ENCODE assay signal across 8 cellular contexts in the genomic region with DNA sequence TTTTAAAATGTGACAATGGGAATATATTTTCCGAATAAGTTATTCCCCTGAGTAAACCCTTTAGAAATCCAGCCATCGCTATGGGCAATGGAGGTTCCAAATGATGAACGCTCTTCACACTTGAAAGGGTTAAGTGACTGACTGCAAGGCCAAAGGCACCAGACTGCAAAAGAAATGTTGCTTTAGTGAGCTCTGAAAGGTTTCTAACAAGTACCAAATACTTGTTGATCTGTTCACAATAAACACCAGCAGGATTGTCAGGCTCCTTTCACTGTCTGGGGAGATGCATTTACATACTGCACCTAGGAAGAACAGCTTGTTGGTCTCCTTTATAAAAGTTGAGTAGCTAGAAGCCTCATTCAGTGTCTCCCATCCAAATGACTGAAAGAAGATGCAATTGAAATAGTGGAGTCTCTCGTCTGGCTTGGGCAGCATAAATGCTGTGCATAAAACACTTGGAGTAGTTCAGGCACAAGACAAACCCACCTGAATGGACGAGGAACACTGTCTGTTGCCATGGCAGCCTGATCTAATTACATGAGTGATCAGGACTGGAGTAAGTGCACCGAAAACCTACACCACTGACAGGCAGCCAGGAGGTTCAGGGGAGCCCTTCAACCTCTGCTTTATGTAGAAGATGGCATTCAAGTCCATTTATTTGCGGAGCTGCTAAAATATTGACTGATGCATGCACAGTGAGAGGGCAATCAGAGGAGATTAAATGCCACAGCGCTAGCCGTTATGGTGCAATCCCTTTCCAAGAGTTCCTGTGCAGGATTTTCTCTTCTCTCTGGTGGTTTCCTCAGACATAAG. TPM values are rescaled to one million over a fixed set of nuclear protein-coding genes. Genes with fewer than 3 reads are reported as not detected.
A peak's percentile ranks its signal among the peaks of the same experiment; 100 is the strongest.
DNase-seq lines count a peak whose midpoint lies in the region; ATAC-seq and TF ChIP-seq lines count a peak whose summit lies in the region.

No MANE protein-coding gene starts in this region.

- CTCF ChIA-PET in activated CD4-positive, alpha-beta memory T cell treated with anti-CD3 and anti-CD28 coated beads, Interleukin-2, amount 10 ng/mL, durations not matched to agents 7 days and 5 days (lab: Charles Lee): interaction anchor here (0.7 to 3.8 kb wide), 20 partner anchors 9 to 576 kb away, joined by 3 to 18 read pairs (median 3); no protein-coding TSS in a partner anchor

- peak; percentile 50 to 62 for DNase-seq in AML-193 (lab: John Stamatoyannopoulos, UW)
- DNase-seq in HT-29 (ENCODE audit: low spot score): peak; percentile 59
- no peak for DNase-seq in activated CD4-positive, alpha-beta memory T cell treated with anti-CD3 and anti-CD28 coated beads, Interleukin-2, amount 10 ng/mL, durations not matched to agents 7 days and 5 days
- DNase-seq in hippocampal formation (lab: John Stamatoyannopoulos, UW): peak; percentile 26 to 37
- no peak for DNase-seq in spleen
- no peak for DNase-seq in activated CD4-positive, CD25-positive, alpha-beta regulatory T cell treated with anti-CD3 and anti-CD28 coated beads, Interleukin-2, amount 50 U/mL, for 72 hours
- no peak for DNase-seq in mucosa of gallbladder (ENCODE audit: low spot score)

- H3K4me3 Mint-ChIP-seq in activated CD4-positive, alpha-beta memory T cell treated with anti-CD3 and anti-CD28 coated beads, Interleukin-2, amount 10 ng/mL, durations not matched to agents 7 days and 5 days: peak overlapping the region; percentile 82

- no peak for TF ChIP-seq CTCF in spleen (IDR thresholded peaks at IDR 0.05 in 8 of 11, conservative IDR thresholded peaks at IDR 0.05 in 3 of 11)

- peak overlapping the region; percentile 47 to 91 (median 75) for H3K4me3 ChIP-seq in spleen

- POLR2A ChIA-PET in activated CD4-positive, alpha-beta memory T cell treated with anti-CD3 and anti-CD28 coated beads, Interleukin-2, amount 10 ng/mL, durations not matched to agents 7 days and 5 days (lab: Charles Lee): interaction anchor here (0.7 to 3.6 kb wide), 28 partner anchors 9 to 364 kb away, joined by 3 to 38 read pairs (median 5); no protein-coding TSS in a partner anchor

- H3K4me1 ChIP-seq in spleen: peaks cover 16 to 78% (median 58%) of the 10 kb centered on the region in 6 donors

- ATAC-seq in GM18511 (IDR thresholded peaks at IDR 0.05; ENCODE audit: unreplicated experiment): no peak

- no peaks in the 10 kb centered on the region for H3K9me3 ChIP-seq in spleen

- H3K27ac ChIP-seq in spleen: peak overlapping the region in 7 of 8 donors; percentile 36 to 100 (median 99)

- TF ChIP-seq POLR2A in spleen (IDR thresholded peaks at IDR 0.05): no peak

- no peaks in the 10 kb centered on the region for H3K27me3 Mint-ChIP-seq in activated CD4-positive, alpha-beta memory T cell treated with anti-CD3 and anti-CD28 coated beads, Interleukin-2, amount 10 ng/mL, durations not matched to agents 7 days and 5 days

- peaks cover 50% of the 10 kb centered on the region for H3K36me3 Mint-ChIP-seq in activated CD4-positive, alpha-beta memory T cell treated with anti-CD3 and anti-CD28 coated beads, Interleukin-2, amount 10 ng/mL, durations not matched to agents 7 days and 5 days (ENCODE audit: low read depth)

- intact Hi-C loops in spleen (cut with DNase I; ENCODE audit: low total_unique reads): no loop called here

- peaks cover 53% of the 10 kb centered on the region for H3K4me1 Mint-ChIP-seq in activated CD4-positive, alpha-beta memory T cell treated with anti-CD3 and anti-CD28 coated beads, Interleukin-2, amount 10 ng/mL, durations not matched to agents 7 days and 5 days

- no peaks in the 10 kb centered on the region for H3K36me3 ChIP-seq in spleen

- no peaks in the 10 kb centered on the region for H3K9me3 Mint-ChIP-seq in activated CD4-positive, alpha-beta memory T cell treated with anti-CD3 and anti-CD28 coated beads, Interleukin-2, amount 10 ng/mL, durations not matched to agents 7 days and 5 days

- H3K27me3 ChIP-seq in spleen (replicated peaks in 1 of 7): no peaks in the 10 kb centered on the region

- peak overlapping the region; percentile 84 for H3K27ac Mint-ChIP-seq in activated CD4-positive, alpha-beta memory T cell treated with anti-CD3 and anti-CD28 coated beads, Interleukin-2, amount 10 ng/mL, durations not matched to agents 7 days and 5 days

- WGBS in spleen, 5 donors: 48 to 65% (median 56%) methylated on average over 9 of the region's 9 CpGs

RNA-seq across cellular contexts. Expression of a gene that starts 2.9 kb away (rescaled TPM):
- total RNA-seq in HT-29 (2014; rRNA removed; shearing (Covaris generic)): 33.2 and 39.1 TPM in 2 replicates
- 10 to 100 TPM; 83.1 to 89.4 TPM for total RNA-seq in activated CD4-positive, alpha-beta memory T cell treated with anti-CD3 and anti-CD28 coated beads, Interleukin-2, amount 10 ng/mL, durations not matched to agents 7 days and 5 days
- total RNA-seq in spleen (100 to 1,000 TPM in 2 of 7 donors, 10 to 100 TPM in 5; 64.3 to 123 (median 80.5) TPM), mucosa of gallbladder (71.0 TPM)
- polyA plus RNA-seq in spleen: 1 to 10 TPM; 3.5 to 9.4 (median 5.1) TPM

Comparison
In these comparisons a context has a peak if more than half of its experiments do, and no peak if none do; other contexts are left out.
1. DNase-seq: peak in AML-193 (2 of 2), HT-29 (single experiment) and hippocampal formation (2 of 2); none in activated CD4-positive, alpha-beta memory T cell treated with anti-CD3 and anti-CD28 coated beads, Interleukin-2, amount 10 ng/mL, durations not matched to agents 7 days and 5 days (single experiment), spleen (single experiment), activated CD4-positive, CD25-positive, alpha-beta regulatory T cell treated with anti-CD3 and anti-CD28 coated beads, Interleukin-2, amount 50 U/mL, for 72 hours (single experiment) and mucosa of gallbladder (single experiment).